In the genomic region with DNA sequence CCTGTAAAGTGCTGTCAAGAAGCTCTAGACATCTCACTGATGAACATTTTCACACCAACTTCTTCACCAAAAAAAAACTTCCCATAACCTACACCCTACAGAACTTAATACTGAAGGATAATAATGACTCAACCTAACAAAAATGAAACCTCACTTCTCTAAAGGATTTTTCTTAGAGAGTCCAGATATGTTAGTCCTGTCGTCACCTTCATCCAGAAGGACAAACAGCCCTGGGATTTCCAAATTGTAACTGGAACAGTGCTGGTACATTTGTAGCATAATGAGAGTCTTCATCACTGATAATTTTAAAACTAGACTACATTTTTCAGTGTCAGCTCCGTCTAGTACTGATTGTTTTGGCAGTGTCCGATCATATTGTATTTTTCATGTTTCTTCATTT, we compare ENCODE assay signal across 18 cellular contexts.
A peak's percentile ranks its signal among the peaks of the same experiment; 100 is the strongest.
DNase-seq lines count a peak whose midpoint lies in the region; ATAC-seq and TF ChIP-seq lines count a peak whose summit lies in the region.
"Had no signal": no experiment of that assay in that cellular context is flagged by ENCODE, and none has a peak within 500 bp of the region (broad histone marks: within the 10 kb centered on the region; RNA-seq: fewer than 3 reads in every experiment).

No MANE protein-coding gene starts in this region.

- H3K36me3 ChIP-seq in fibroblast of lung (ENCODE audit: control insufficient read depth, insufficient read depth, low read length), result no peaks in the 10 kb centered on the region
- H3K36me3 ChIP-seq in neural progenitor cell, result no peaks in the 10 kb centered on the region
- H3K36me3 ChIP-seq in MG63, result no peaks in the 10 kb centered on the region
- H3K36me3 ChIP-seq: BLaER1, HAP-1 had no signal

- peak; percentile 4 for DNase-seq in AG10803 (ENCODE audit: low read depth)
- DNase-seq in amniotic epithelial cell (ENCODE audit: low read depth), result peak; percentile 7
- DNase-seq in fibroblast of lung (ENCODE audit: low read depth in 2 of 2), result no peak
- DNase-seq in neural progenitor cell (ENCODE audit: low spot score), result no peak
- DNase-seq in SIG-M5 (lab: John Stamatoyannopoulos, UW), result no peak
- DNase-seq in NCI-H526 (lab: John Stamatoyannopoulos, UW), result no peak
- no peak for DNase-seq in MG63
- DNase-seq: CD4-positive, alpha-beta memory T cell; DMS153; DMS79; GF-D8 had no signal

- H3K36me3 Mint-ChIP-seq in neural progenitor cell, result no peaks in the 10 kb centered on the region
- H3K36me3 Mint-ChIP-seq: CD14-positive monocyte; CD4-positive, alpha-beta memory T cell had no signal

- H3K27me3 Mint-ChIP-seq in neural progenitor cell (ENCODE audit: insufficient read depth, low read depth), result peaks cover 5% of the 10 kb centered on the region

- peaks cover 2% of the 10 kb centered on the region for H3K4me1 ChIP-seq in fibroblast of lung (ENCODE audit: control insufficient read depth, extremely low read depth, insufficient read depth, low read length)
- peaks cover 11% of the 10 kb centered on the region for H3K4me1 ChIP-seq in neural progenitor cell
- H3K4me1 ChIP-seq: A549, BLaER1 had no signal

- no peak overlapping the region for H3K4me3 Mint-ChIP-seq in neural progenitor cell
- H3K4me3 Mint-ChIP-seq: CD14-positive monocyte; CD4-positive, alpha-beta memory T cell had no signal

- H3K79me2 ChIP-seq in fibroblast of lung (ENCODE audit: control insufficient read depth, insufficient read depth, low read length) (no peaks in the 10 kb centered on the region), neural progenitor cell (ENCODE audit: low read depth) (no peaks in the 10 kb centered on the region)

- no peaks in the 10 kb centered on the region for H3K4me1 Mint-ChIP-seq in neural progenitor cell
- H3K4me1 Mint-ChIP-seq: CD14-positive monocyte; CD4-positive, alpha-beta memory T cell had no signal

- no peak for TF ChIP-seq CTCF in AG10803 (conservative IDR thresholded peaks at IDR 0.05; ENCODE audit: low read length)
- no peak for TF ChIP-seq CTCF in fibroblast of lung (conservative IDR thresholded peaks at IDR 0.05 in 1 of 2, IDR thresholded peaks at IDR 0.05 in 1 of 2; ENCODE audit: low read depth in 1 of 2, low read length in 2 of 2)
- TF ChIP-seq CTCF in neural progenitor cell (IDR thresholded peaks at IDR 0.05), result no peak

- no peak for ATAC-seq in GM19023 (IDR thresholded peaks at IDR 0.05; ENCODE audit: unreplicated experiment)
- ATAC-seq: A549 had no signal

- H3K4me3 ChIP-seq in AG10803 (ENCODE audit: low read length) (no peak overlapping the region), fibroblast of lung (replicated peaks in 1 of 4; ENCODE audit: control extremely low read depth in 1 of 4, insufficient read depth in 1 of 4, low read depth in 3 of 4, low read length in 4 of 4) (no peak overlapping the region), neural progenitor cell (no peak overlapping the region), MG63 (no peak overlapping the region)
- H3K4me3 ChIP-seq: A549, BLaER1, HAP-1 had no signal

- no peak overlapping the region for H3K9ac ChIP-seq in fibroblast of lung (ENCODE audit: insufficient read depth, low read length)
- no peak overlapping the region for H3K9ac ChIP-seq in neural progenitor cell
- H3K9ac ChIP-seq: BLaER1 had no signal

- H3K4me2 ChIP-seq in fibroblast of lung (ENCODE audit: extremely low read depth, insufficient read depth, low read length) (peak overlapping the region; percentile 9), neural progenitor cell (no peak overlapping the region)
- H3K4me2 ChIP-seq: A549, BLaER1 had no signal

- no peaks in the 10 kb centered on the region for H3K9me3 ChIP-seq in fibroblast of lung (ENCODE audit: control insufficient read depth, insufficient read depth, low read depth, low read length)
- H3K9me3 ChIP-seq in neural progenitor cell (ENCODE audit: low read depth), result no peaks in the 10 kb centered on the region
- no peaks in the 10 kb centered on the region for H3K9me3 ChIP-seq in MG63
- H3K9me3 ChIP-seq: A549, BLaER1, HAP-1 had no signal

- H3K9me3 Mint-ChIP-seq in neural progenitor cell, result no peaks in the 10 kb centered on the region
- H3K9me3 Mint-ChIP-seq: CD4-positive, alpha-beta memory T cell had no signal

- no peak overlapping the region for H3K27ac Mint-ChIP-seq in neural progenitor cell
- H3K27ac Mint-ChIP-seq: CD14-positive monocyte; CD4-positive, alpha-beta memory T cell had no signal

- H4K20me1 ChIP-seq in fibroblast of lung (ENCODE audit: control insufficient read depth, extremely low read depth, insufficient read depth, low read length), result no peaks in the 10 kb centered on the region
- no peaks in the 10 kb centered on the region for H4K20me1 ChIP-seq in neural progenitor cell (ENCODE audit: low read depth)
- H4K20me1 ChIP-seq: BLaER1 had no signal

- H3K27me3 ChIP-seq in fibroblast of lung (ENCODE audit: control insufficient read depth, insufficient read depth, low read length), result no peaks in the 10 kb centered on the region
- no peaks in the 10 kb centered on the region for H3K27me3 ChIP-seq in neural progenitor cell
- no peaks in the 10 kb centered on the region for H3K27me3 ChIP-seq in MG63
- H3K27me3 ChIP-seq: BLaER1 had no signal

- no peaks in the 10 kb centered on the region for H3F3A ChIP-seq in neural progenitor cell (ENCODE audit: low read depth)

- H2AFZ ChIP-seq in fibroblast of lung (ENCODE audit: low read length), result no peak overlapping the region
- H2AFZ ChIP-seq in neural progenitor cell (replicated peaks), result peak overlapping the region; percentile 17

- H3K27ac ChIP-seq in fibroblast of lung (ENCODE audit: insufficient read depth, low read length) (no peak overlapping the region), neural progenitor cell (no peak overlapping the region)
- H3K27ac ChIP-seq: 22Rv1, A549, BLaER1, HL-60 had no signal

Comparison
In these comparisons a context has a peak if more than half of its experiments do, and no peak if none do; other contexts are left out.
1. DNase-seq: peak in AG10803 (single experiment) and amniotic epithelial cell (single experiment); none in fibroblast of lung (0 of 2), neural progenitor cell (single experiment), SIG-M5 (single experiment), NCI-H526 (0 of 2) and MG63 (single experiment).